ENCODE assay signal across 1 cellular context in genomic region chr2:74816540-74817331, GRCh38.
TF ChIP-seq lines count a peak whose summit lies in the region.

No MANE protein-coding gene starts in this region.

TF ChIP-seq in HepG2, 621 proteins besides CTCF, POLR2A, EP300 and RAD21 (continued from another document and continues in another):
- TF ChIP-seq ZNF468 (CRISPR knock-in tag; IDR thresholded peaks at IDR 0.05) (0 out of 2 replicates have a peak, but pooled peaks have one; percentile 18), DNMT1 (CRISPR knock-in tag; IDR thresholded peaks at IDR 0.05) (no peak), LBX2 (CRISPR knock-in tag; IDR thresholded peaks at IDR 0.05; ENCODE audit: borderline replicate concordance) (no peak), ZNF646 (CRISPR knock-in tag; IDR thresholded peaks at IDR 0.05) (no peak), HNF4G (IDR thresholded peaks at IDR 0.05; ENCODE audit: borderline replicate concordance, low read depth, low read length) (peak; percentile 51; the same call in 1 of the 2 replicates), HNF4G (CRISPR knock-in tag; IDR thresholded peaks at IDR 0.05; ENCODE audit: borderline replicate concordance, low read depth) (no peak; the same call in 1 of the 2 replicates), DDIT3 (CRISPR knock-in tag; IDR thresholded peaks at IDR 0.05) (no peak), KLF9 (CRISPR knock-in tag; IDR thresholded peaks at IDR 0.05; ENCODE audit: low read depth) (peak; percentile 60; the same call in 1 of the 2 replicates), ZNF337 (CRISPR knock-in tag; IDR thresholded peaks at IDR 0.05; ENCODE audit: borderline replicate concordance, low read depth) (0 out of 2 replicates have a peak, but pooled peaks have one; percentile 76), ZXDC (CRISPR knock-in tag; IDR thresholded peaks at IDR 0.05) (no peak), MIXL1 (CRISPR knock-in tag; IDR thresholded peaks at IDR 0.05) (0 out of 2 replicates have a peak, but pooled peaks have one; percentile 46), TBX3 (IDR thresholded peaks at IDR 0.05; ENCODE audit: borderline replicate concordance) (peak; percentile 36; the same call in 1 of the 2 replicates), IKZF4 (CRISPR knock-in tag; IDR thresholded peaks at IDR 0.05; ENCODE audit: borderline replicate concordance, low read depth, not compliant biosample characterization) (no peak), ZBTB7A (CRISPR knock-in tag; IDR thresholded peaks at IDR 0.05) (no peak), ATF3 (CRISPR knock-in tag; IDR thresholded peaks at IDR 0.05) (no peak), LCORL (IDR thresholded peaks at IDR 0.05) (no peak), LCORL (CRISPR knock-in tag; IDR thresholded peaks at IDR 0.05) (peak; percentile 72), ZNF329 (CRISPR knock-in tag; IDR thresholded peaks at IDR 0.05; ENCODE audit: low read depth) (no peak), ARHGAP35 (CRISPR knock-in tag; IDR thresholded peaks at IDR 0.05; ENCODE audit: borderline replicate concordance) (no peak), SAP130 (CRISPR knock-in tag; IDR thresholded peaks at IDR 0.05; ENCODE audit: low read depth) (peak; percentile 82), NCOA2 (CRISPR knock-in tag; IDR thresholded peaks at IDR 0.05) (peak; percentile 74), MTF1 (CRISPR knock-in tag; IDR thresholded peaks at IDR 0.05) (no peak), ZNF766 (CRISPR knock-in tag; IDR thresholded peaks at IDR 0.05; ENCODE audit: borderline replicate concordance) (no peak), FOXP4 (CRISPR knock-in tag; IDR thresholded peaks at IDR 0.05) (peak; percentile 76), MNT (IDR thresholded peaks at IDR 0.05) (no peak), ZNF383 (CRISPR knock-in tag; IDR thresholded peaks at IDR 0.05; ENCODE audit: borderline replicate concordance) (no peak), KIAA2018 (CRISPR knock-in tag; IDR thresholded peaks at IDR 0.05; ENCODE audit: borderline replicate concordance) (peak; percentile 81; the same call in 1 of the 2 replicates), ZNF784 (CRISPR knock-in tag; IDR thresholded peaks at IDR 0.05; ENCODE audit: borderline replicate concordance) (0 out of 2 replicates have a peak, but pooled peaks have one; percentile 14), BCL6 (CRISPR knock-in tag; IDR thresholded peaks at IDR 0.05) (peak; percentile 90), SOX13 (IDR thresholded peaks at IDR 0.05) (peak; percentile 89), SOX13 (CRISPR knock-in tag; conservative IDR thresholded peaks at IDR 0.05 in 1 of 2, IDR thresholded peaks at IDR 0.05 in 1 of 2) (peak in 1 of 2 experiments; percentile 97; a peak in 2 of 4 replicates), RBM22 (optimal IDR thresholded peaks at IDR 0.05; ENCODE audit: low read length) (no peak), DR1 (CRISPR knock-in tag; IDR thresholded peaks at IDR 0.05) (no peak), U2AF1 (optimal IDR thresholded peaks at IDR 0.05; ENCODE audit: low read depth, low read length) (no peak), ATF7 (IDR thresholded peaks at IDR 0.05) (no peak), ATF7 (CRISPR knock-in tag; IDR thresholded peaks at IDR 0.05) (no peak)
